Comparison of ENCODE assay signal across 12 cellular contexts in the genomic region with DNA sequence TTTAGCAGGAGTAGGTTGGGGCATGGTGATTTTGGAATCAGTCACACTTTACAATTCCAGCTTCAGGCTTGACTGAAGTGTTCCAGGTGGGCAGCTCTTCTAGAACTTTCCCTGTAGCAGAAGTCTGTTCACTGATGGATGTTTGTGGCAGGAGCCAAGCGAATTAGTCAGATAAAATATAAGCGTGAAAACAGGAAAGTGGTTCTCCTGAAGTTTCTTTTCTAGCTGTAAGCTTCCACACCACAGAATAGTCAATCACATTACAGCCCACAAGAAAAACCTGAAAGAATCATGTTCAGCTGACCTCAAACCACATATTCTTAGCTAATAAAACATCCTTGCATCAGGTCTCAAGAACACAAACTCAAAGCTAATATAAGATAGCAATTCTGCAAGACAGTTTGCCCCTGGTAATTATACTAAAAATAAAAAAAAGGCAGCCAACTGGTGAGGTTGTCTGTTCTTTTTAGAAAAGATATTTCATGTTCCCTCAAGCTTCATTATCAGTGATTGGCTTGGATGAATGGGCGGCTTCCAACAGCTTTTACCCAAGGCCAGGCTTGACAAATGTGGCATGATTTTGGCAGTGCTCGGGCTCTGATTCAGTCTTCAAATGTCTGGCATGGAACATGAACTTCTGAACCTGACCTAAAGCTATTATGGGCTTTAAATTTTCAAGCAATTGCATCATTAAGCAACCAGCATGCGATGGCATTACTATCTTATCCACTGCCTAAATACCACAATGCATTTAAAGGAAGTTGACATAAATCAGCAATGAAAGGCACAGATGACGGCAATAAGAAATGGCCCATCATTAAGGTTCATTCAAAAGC.
A peak's percentile ranks its signal among the peaks of the same experiment; 100 is the strongest.
DNase-seq lines count a peak whose midpoint lies in the region; ATAC-seq lines count a peak whose summit lies in the region.
"Had no signal": no experiment of that assay in that cellular context is flagged by ENCODE, and none has a peak within 500 bp of the region (broad histone marks: within the 10 kb centered on the region; RNA-seq: fewer than 3 reads in every experiment).

No MANE protein-coding gene starts in this region.

- H3K4me3 Mint-ChIP-seq in effector memory CD8-positive, alpha-beta T cell: no peak overlapping the region

- H3K4me1 Mint-ChIP-seq in effector memory CD8-positive, alpha-beta T cell (ENCODE audit: low read depth in 2 of 2): no peaks in the 10 kb centered on the region

- no peak overlapping the region for H3K27ac Mint-ChIP-seq in effector memory CD8-positive, alpha-beta T cell
- H3K27ac Mint-ChIP-seq: activated T-helper 2 cell treated with anti-CD3 and anti-CD28 coated beads, Interferon-gamma antibody, Interleukin-2, Interleukin-4, amounts not matched to agents 10 μg/mL and 5 μg/mL and 100 μg/mL, durations not matched to agents 14 hours and 24 hours and 36 hours had no signal

- DNase-seq in H4 (ENCODE audit: low spot score) (peak; percentile 89), OCI-M1 (lab: John Stamatoyannopoulos, UW) (peak; percentile 94), fibroblast of gingiva (ENCODE audit: low read depth) (peak; percentile 91), retina (peak; percentile 57), HPDE6-E6E7 (ENCODE audit: extremely low spot score) (no peak), SIG-M5 (lab: John Stamatoyannopoulos, UW) (no peak)
- DNase-seq in effector memory CD8-positive, alpha-beta T cell: no peak
- DNase-seq: KG1, spleen, upper lobe of left lung had no signal

- H3K27me3 Mint-ChIP-seq in effector memory CD8-positive, alpha-beta T cell: no peaks in the 10 kb centered on the region

- ATAC-seq in effector memory CD8-positive, alpha-beta T cell (replicated peaks): no peak
- no peak for ATAC-seq in GM21619 (IDR thresholded peaks at IDR 0.05; ENCODE audit: unreplicated experiment)

- peaks cover 6 to 15% of the 10 kb centered on the region in 2 donors for H3K9me3 Mint-ChIP-seq in effector memory CD8-positive, alpha-beta T cell

- no peaks in the 10 kb centered on the region for H3K36me3 Mint-ChIP-seq in effector memory CD8-positive, alpha-beta T cell (ENCODE audit: insufficient read depth)

Comparison
In these comparisons a context has a peak if more than half of its experiments do, and no peak if none do; other contexts are left out.
1. DNase-seq: peak in H4 (single experiment), OCI-M1 (single experiment), fibroblast of gingiva (single experiment) and retina (single experiment); none in HPDE6-E6E7 (single experiment), effector memory CD8-positive, alpha-beta T cell (0 of 3) and SIG-M5 (single experiment).